Comparison of ENCODE assay signal across 1 cellular context in the genomic region with DNA sequence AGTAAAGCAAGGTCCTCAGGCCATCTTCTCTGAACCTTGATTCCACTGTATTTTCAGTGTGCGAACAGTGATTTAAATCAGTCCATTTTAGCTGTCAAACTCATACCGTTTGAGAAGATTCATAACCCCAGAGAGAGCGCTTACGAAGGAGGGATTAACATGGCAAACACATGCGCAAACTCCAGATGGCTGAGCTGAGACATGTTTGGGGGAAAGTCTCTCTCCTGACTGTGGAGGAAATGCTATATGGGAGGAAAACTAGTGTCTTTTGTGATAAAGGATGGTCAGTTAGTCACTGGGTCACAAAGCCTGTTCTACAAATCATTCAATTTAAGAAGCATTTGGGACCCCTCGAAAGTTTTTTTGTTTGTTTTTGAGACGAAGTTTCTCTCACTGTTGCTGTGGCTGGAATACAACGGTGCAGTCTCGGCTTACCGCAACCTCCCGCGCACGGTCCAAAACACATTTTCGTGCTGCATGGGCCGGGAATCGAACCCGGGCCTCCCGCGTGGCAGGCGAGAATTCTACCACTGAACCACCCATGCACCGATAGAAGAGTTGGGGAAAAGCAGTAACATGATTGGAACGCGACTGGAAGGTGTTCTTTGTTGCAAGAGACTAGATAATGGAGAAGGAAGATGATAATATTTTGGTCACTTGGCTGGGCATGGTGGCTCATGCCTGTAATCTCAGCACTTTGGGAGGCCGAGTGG.
A peak's percentile ranks its signal among the peaks of the same experiment; 100 is the strongest.
TF ChIP-seq lines count a peak whose summit lies in the region.

No MANE protein-coding gene starts in this region.

TF ChIP-seq in HepG2, 621 proteins besides CTCF, POLR2A, EP300 and RAD21 (continued from another document and continues in another):
- TF ChIP-seq, protein P1, sequence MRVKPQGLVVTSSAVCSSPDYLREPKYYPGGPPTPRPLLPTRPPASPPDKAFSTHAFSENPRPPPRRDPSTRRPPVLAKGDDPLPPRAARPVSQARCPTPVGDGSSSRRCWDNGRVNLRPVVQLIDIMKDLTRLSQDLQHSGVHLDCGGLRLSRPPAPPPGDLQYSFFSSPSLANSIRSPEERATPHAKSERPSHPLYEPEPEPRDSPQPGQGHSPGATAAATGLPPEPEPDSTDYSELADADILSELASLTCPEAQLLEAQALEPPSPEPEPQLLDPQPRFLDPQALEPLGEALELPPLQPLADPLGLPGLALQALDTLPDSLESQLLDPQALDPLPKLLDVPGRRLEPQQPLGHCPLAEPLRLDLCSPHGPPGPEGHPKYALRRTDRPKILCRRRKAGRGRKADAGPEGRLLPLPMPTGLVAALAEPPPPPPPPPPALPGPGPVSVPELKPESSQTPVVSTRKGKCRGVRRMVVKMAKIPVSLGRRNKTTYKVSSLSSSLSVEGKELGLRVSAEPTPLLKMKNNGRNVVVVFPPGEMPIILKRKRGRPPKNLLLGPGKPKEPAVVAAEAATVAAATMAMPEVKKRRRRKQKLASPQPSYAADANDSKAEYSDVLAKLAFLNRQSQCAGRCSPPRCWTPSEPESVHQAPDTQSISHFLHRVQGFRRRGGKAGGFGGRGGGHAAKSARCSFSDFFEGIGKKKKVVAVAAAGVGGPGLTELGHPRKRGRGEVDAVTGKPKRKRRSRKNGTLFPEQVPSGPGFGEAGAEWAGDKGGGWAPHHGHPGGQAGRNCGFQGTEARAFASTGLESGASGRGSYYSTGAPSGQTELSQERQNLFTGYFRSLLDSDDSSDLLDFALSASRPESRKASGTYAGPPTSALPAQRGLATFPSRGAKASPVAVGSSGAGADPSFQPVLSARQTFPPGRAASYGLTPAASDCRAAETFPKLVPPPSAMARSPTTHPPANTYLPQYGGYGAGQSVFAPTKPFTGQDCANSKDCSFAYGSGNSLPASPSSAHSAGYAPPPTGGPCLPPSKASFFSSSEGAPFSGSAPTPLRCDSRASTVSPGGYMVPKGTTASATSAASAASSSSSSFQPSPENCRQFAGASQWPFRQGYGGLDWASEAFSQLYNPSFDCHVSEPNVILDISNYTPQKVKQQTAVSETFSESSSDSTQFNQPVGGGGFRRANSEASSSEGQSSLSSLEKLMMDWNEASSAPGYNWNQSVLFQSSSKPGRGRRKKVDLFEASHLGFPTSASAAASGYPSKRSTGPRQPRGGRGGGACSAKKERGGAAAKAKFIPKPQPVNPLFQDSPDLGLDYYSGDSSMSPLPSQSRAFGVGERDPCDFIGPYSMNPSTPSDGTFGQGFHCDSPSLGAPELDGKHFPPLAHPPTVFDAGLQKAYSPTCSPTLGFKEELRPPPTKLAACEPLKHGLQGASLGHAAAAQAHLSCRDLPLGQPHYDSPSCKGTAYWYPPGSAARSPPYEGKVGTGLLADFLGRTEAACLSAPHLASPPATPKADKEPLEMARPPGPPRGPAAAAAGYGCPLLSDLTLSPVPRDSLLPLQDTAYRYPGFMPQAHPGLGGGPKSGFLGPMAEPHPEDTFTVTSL (CRISPR knock-in tag; IDR thresholded peaks at IDR 0.05; ENCODE audit: borderline replicate concordance): peak; percentile 36; the same call in 1 of the 2 replicates
- peak; percentile 50; the same call in 1 of the 2 replicates for TF ChIP-seq ZNF329 (CRISPR knock-in tag; IDR thresholded peaks at IDR 0.05; ENCODE audit: low read depth)
- TF ChIP-seq, protein P2, sequence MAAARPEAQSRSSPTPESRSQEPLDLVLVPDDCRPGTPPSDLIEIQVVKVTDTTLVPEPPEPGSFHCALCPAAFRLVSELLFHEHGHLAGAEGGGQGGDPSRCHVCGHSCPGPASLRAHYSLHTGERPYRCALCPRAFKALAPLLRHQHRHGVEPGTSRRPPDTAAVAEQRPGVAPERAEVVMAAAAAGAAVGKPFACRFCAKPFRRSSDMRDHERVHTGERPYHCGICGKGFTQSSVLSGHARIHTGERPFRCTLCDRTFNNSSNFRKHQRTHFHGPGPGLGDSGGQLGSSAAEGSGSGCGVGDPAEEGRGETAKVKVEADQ (CRISPR knock-in tag; IDR thresholded peaks at IDR 0.05; ENCODE audit: borderline replicate concordance): peak; percentile 78; the same call in 1 of the 2 replicates
- TF ChIP-seq ZNF879 (CRISPR knock-in tag; IDR thresholded peaks at IDR 0.05): no peak
- peak; percentile 78 for TF ChIP-seq HNF1B (CRISPR knock-in tag; IDR thresholded peaks at IDR 0.05)
- TF ChIP-seq, protein P3, sequence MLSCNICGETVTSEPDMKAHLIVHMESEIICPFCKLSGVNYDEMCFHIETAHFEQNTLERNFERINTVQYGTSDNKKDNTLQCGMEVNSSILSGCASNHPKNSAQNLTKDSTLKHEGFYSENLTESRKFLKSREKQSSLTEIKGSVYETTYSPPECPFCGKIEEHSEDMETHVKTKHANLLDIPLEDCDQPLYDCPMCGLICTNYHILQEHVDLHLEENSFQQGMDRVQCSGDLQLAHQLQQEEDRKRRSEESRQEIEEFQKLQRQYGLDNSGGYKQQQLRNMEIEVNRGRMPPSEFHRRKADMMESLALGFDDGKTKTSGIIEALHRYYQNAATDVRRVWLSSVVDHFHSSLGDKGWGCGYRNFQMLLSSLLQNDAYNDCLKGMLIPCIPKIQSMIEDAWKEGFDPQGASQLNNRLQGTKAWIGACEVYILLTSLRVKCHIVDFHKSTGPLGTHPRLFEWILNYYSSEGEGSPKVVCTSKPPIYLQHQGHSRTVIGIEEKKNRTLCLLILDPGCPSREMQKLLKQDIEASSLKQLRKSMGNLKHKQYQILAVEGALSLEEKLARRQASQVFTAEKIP (CRISPR knock-in tag; IDR thresholded peaks at IDR 0.05; ENCODE audit: borderline replicate concordance): no peak
- TF ChIP-seq FOXP4 (CRISPR knock-in tag; IDR thresholded peaks at IDR 0.05): peak; percentile 80
- no peak for TF ChIP-seq ZNF790 (CRISPR knock-in tag; IDR thresholded peaks at IDR 0.05; ENCODE audit: borderline replicate concordance)
- peak; percentile 74; the same call in 1 of the 2 replicates for TF ChIP-seq ZSCAN21 (CRISPR knock-in tag; IDR thresholded peaks at IDR 0.05; ENCODE audit: borderline replicate concordance)
- no peak for TF ChIP-seq ZNF180 (CRISPR knock-in tag; IDR thresholded peaks at IDR 0.05; ENCODE audit: borderline replicate concordance, low read depth)
- TF ChIP-seq, protein P4, sequence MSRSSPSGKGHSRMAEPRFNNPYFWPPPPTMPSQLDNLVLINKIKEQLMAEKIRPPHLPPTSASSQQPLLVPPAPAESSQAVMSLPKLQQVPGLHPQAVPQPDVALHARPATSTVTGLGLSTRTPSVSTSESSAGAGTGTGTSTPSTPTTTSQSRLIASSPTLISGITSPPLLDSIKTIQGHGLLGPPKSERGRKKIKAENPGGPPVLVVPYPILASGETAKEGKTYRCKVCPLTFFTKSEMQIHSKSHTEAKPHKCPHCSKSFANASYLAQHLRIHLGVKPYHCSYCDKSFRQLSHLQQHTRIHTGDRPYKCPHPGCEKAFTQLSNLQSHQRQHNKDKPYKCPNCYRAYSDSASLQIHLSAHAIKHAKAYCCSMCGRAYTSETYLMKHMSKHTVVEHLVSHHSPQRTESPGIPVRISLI (CRISPR knock-in tag; IDR thresholded peaks at IDR 0.05; ENCODE audit: borderline replicate concordance): peak; percentile 88
- TF ChIP-seq TGIF2 (CRISPR knock-in tag; IDR thresholded peaks at IDR 0.05): peak; percentile 59; the same call in 1 of the 2 replicates
- TF ChIP-seq KLF16 (CRISPR knock-in tag; IDR thresholded peaks at IDR 0.05): peak in 1 of 2 experiments; percentile 78; a peak in 1 of 4 replicates
- TF ChIP-seq RARA (CRISPR knock-in tag; IDR thresholded peaks at IDR 0.05): no peak
- no peak for TF ChIP-seq ZFYVE20 (CRISPR knock-in tag; IDR thresholded peaks at IDR 0.05; ENCODE audit: borderline replicate concordance, low read depth)
- TF ChIP-seq, protein P5, sequence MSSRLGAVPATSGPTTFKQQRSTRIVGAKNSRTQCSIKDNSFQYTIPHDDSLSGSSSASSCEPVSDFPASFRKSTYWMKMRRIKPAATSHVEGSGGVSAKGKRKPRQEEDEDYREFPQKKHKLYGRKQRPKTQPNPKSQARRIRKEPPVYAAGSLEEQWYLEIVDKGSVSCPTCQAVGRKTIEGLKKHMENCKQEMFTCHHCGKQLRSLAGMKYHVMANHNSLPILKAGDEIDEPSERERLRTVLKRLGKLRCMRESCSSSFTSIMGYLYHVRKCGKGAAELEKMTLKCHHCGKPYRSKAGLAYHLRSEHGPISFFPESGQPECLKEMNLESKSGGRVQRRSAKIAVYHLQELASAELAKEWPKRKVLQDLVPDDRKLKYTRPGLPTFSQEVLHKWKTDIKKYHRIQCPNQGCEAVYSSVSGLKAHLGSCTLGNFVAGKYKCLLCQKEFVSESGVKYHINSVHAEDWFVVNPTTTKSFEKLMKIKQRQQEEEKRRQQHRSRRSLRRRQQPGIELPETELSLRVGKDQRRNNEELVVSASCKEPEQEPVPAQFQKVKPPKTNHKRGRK (CRISPR knock-in tag; IDR thresholded peaks at IDR 0.05): no peak
- TF ChIP-seq XRCC5 (optimal IDR thresholded peaks at IDR 0.05; ENCODE audit: low read length): peak; percentile 68
- TF ChIP-seq ZNF660 (CRISPR knock-in tag; IDR thresholded peaks at IDR 0.05; ENCODE audit: borderline replicate concordance, low read depth): no peak; the same call in 1 of the 2 replicates
- no peak for TF ChIP-seq FOXM1 (CRISPR knock-in tag; IDR thresholded peaks at IDR 0.05)
- peak; percentile 93 for TF ChIP-seq ZMYM4 (CRISPR knock-in tag; IDR thresholded peaks at IDR 0.05)
- peak; percentile 79; the same call in 1 of the 2 replicates for TF ChIP-seq ZNF430 (CRISPR knock-in tag; IDR thresholded peaks at IDR 0.05)
- TF ChIP-seq GTF3A (CRISPR knock-in tag; conservative IDR thresholded peaks at IDR 0.05): peak; percentile 98
- TF ChIP-seq BCLAF1 (IDR thresholded peaks at IDR 0.05): no peak
- TF ChIP-seq, protein P6, sequence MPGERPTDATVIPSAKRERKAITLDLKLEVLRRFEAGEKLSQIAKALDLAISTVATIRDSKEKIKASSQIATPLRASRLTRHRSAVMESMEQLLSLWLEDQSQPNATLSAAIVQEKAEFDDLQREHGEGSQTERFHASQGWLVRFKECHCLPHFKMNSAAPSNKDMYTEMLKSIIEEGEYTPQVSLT (CRISPR knock-in tag; IDR thresholded peaks at IDR 0.05; ENCODE audit: borderline replicate concordance, low read depth): no peak
- peak; percentile 17; the same call in 1 of the 2 replicates for TF ChIP-seq ETV5 (CRISPR knock-in tag; IDR thresholded peaks at IDR 0.05; ENCODE audit: borderline replicate concordance)
- TF ChIP-seq SATB2 (CRISPR knock-in tag; IDR thresholded peaks at IDR 0.05): no peak; the same call in 1 of the 2 replicates
- TF ChIP-seq TCF7L2 (IDR thresholded peaks at IDR 0.05; ENCODE audit: low read depth, low read length): no peak
- TF ChIP-seq ATF4 (CRISPR knock-in tag; IDR thresholded peaks at IDR 0.05): peak in 1 of 2 experiments; percentile 51; a peak in 2 of 4 replicates
- 0 out of 2 replicates have a peak, but pooled peaks have one; percentile 30 for TF ChIP-seq ZBTB7A (CRISPR knock-in tag; IDR thresholded peaks at IDR 0.05)
- TF ChIP-seq ZNF562 (CRISPR knock-in tag; IDR thresholded peaks at IDR 0.05; ENCODE audit: borderline replicate concordance): no peak
- no peak for TF ChIP-seq ZNF577 (CRISPR knock-in tag; IDR thresholded peaks at IDR 0.05; ENCODE audit: borderline replicate concordance, low read depth)
- TF ChIP-seq ZSCAN25 (CRISPR knock-in tag; IDR thresholded peaks at IDR 0.05): no peak
- peak; percentile 91 for TF ChIP-seq ZNF670 (CRISPR knock-in tag; IDR thresholded peaks at IDR 0.05; ENCODE audit: borderline replicate concordance)
- peak; percentile 31; the same call in 1 of the 2 replicates for TF ChIP-seq SMC3 (IDR thresholded peaks at IDR 0.05; ENCODE audit: low read length)
